Comparison of ENCODE assay signal across 1 cellular context in genomic region chr6:11942185-11942864, GRCh38.
TF ChIP-seq lines count a peak whose summit lies in the region.

No MANE protein-coding gene starts in this region.

TF ChIP-seq in K562, 482 proteins besides CTCF, POLR2A, EP300 and RAD21 (continued from another document and continues in another):
- TF ChIP-seq ZMIZ1 (IDR thresholded peaks at IDR 0.05; ENCODE audit: low read depth in 2 of 2, low read length in 2 of 2) (no peak), MAFF (IDR thresholded peaks at IDR 0.05; ENCODE audit: low read length) (peak; percentile 47; the same call in 1 of the 2 replicates), ZNF274 (IDR thresholded peaks at IDR 0.05; ENCODE audit: borderline replicate concordance, low read depth, low read length) (no peak), SETDB1 (IDR thresholded peaks at IDR 0.05; ENCODE audit: low read length) (no peak), CEBPB (tag; IDR thresholded peaks at IDR 0.05) (no peak), ESRRB (CRISPR knock-in tag; IDR thresholded peaks at IDR 0.05; ENCODE audit: borderline replicate concordance) (no peak), ZBTB7A (IDR thresholded peaks at IDR 0.05; ENCODE audit: borderline replicate concordance, control insufficient read depth, low read depth, low read length) (no peak), ZNF583 (CRISPR knock-in tag; IDR thresholded peaks at IDR 0.05) (no peak), DACH1 (IDR thresholded peaks at IDR 0.05; ENCODE audit: partially characterized antibody) (no peak), ZNF644 (tag; IDR thresholded peaks at IDR 0.05; ENCODE audit: low read depth) (no peak), ZNF76 (CRISPR knock-in tag; IDR thresholded peaks at IDR 0.05; ENCODE audit: borderline replicate concordance) (no peak), ARID1B (IDR thresholded peaks at IDR 0.05) (peak; percentile 82), E2F5 (CRISPR knock-in tag; IDR thresholded peaks at IDR 0.05) (no peak), ZBTB2 (IDR thresholded peaks at IDR 0.05) (peak; percentile 53; the same call in 1 of the 2 replicates), GTF2B (IDR thresholded peaks at IDR 0.05; ENCODE audit: extremely low read depth, insufficient read length) (no peak), THRB (CRISPR knock-in tag; conservative IDR thresholded peaks at IDR 0.05) (no peak), NFIC (IDR thresholded peaks at IDR 0.05) (peak; percentile 32; the same call in 1 of the 2 replicates), NFYB (IDR thresholded peaks at IDR 0.05; ENCODE audit: extremely low read depth, insufficient read length) (no peak), PPARD (CRISPR knock-in tag; IDR thresholded peaks at IDR 0.05) (no peak), ZNF165 (CRISPR knock-in tag; IDR thresholded peaks at IDR 0.05; ENCODE audit: borderline replicate concordance) (no peak), ZNF609 (CRISPR knock-in tag; IDR thresholded peaks at IDR 0.05; ENCODE audit: borderline replicate concordance) (no peak), PHF8 (IDR thresholded peaks at IDR 0.05; ENCODE audit: borderline replicate concordance, low read length) (no peak), DPF2 (IDR thresholded peaks at IDR 0.05) (peak; percentile 79), KDM1A (IDR thresholded peaks at IDR 0.05) (peak; percentile 34 to 62; a peak in 2 of 4 replicates), RAD51 (IDR thresholded peaks at IDR 0.05; ENCODE audit: borderline replicate concordance, low read depth) (no peak), TSHZ1 (CRISPR knock-in tag; IDR thresholded peaks at IDR 0.05) (no peak), NR2F6 (CRISPR knock-in tag; IDR thresholded peaks at IDR 0.05) (no peak), DEAF1 (CRISPR knock-in tag; IDR thresholded peaks at IDR 0.05) (no peak), RCOR1 (IDR thresholded peaks at IDR 0.05; ENCODE audit: borderline replicate concordance in 1 of 2, low read depth in 2 of 2, low read length in 2 of 2) (peak in 1 of 2 experiments; percentile 72; a peak in 2 of 4 replicates), NR2C1 (IDR thresholded peaks at IDR 0.05) (no peak), NR2C1 (tag; IDR thresholded peaks at IDR 0.05) (no peak), CEBPG (CRISPR knock-in tag; IDR thresholded peaks at IDR 0.05) (no peak), CEBPG (tag; conservative IDR thresholded peaks at IDR 0.05 in 1 of 2, IDR thresholded peaks at IDR 0.05 in 1 of 2) (no peak), USF1 (CRISPR knock-in tag; IDR thresholded peaks at IDR 0.05) (no peak), REST (CRISPR knock-in tag; IDR thresholded peaks at IDR 0.05; ENCODE audit: low read depth) (no peak), NFXL1 (CRISPR knock-in tag; IDR thresholded peaks at IDR 0.05) (no peak)
